ENCODE assay signal across 12 cellular contexts in the genomic region with DNA sequence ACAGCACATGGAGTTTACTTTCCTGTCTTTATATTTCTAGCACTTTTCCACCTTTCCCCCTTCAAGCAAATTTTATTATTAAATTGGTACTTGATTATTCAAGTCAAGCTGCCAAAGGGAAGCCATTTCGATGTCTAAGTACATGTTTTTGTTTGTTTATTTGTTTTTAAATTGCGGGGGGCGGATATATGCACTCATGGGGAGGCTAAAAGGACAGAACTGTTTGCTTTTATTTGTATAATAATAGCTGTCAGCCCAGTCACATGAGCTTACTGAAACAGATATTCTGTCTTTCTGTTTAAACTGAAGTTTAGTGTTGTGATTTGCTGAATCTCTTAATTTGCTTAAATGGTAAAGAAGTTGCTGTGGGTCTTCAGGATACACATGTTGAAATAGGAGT.
"Had no signal": no experiment of that assay in that cellular context is flagged by ENCODE, and none has a peak within 500 bp of the region (broad histone marks: within the 10 kb centered on the region; RNA-seq: fewer than 3 reads in every experiment).

No MANE protein-coding gene starts in this region.

- H3K9me3 Mint-ChIP-seq: activated B cell treated with CpG ODN at 0.5 μM for 24 hours; activated CD4-positive, alpha-beta T cell treated with anti-CD3 and anti-CD28 coated beads, Interleukin-2, amount 10 ng/mL, durations not matched to agents 24 days and 14 days; activated naive CD4-positive, alpha-beta T cell treated with anti-CD3 and anti-CD28 coated beads, Interleukin-2, amount 50 U/mL, for 72 hours; brain; central memory CD8-positive, alpha-beta T cell; stimulated activated naive CD8-positive, alpha-beta T cell treated with anti-CD3 and anti-CD28 coated beads, Interleukin-15, Interleukin-2, amounts not matched to agents 100 ng/mL and 50 ng/mL, for 24 hours had no signal

- H3K4me3 ChIP-seq: gastrocnemius medialis, thoracic aorta had no signal

- H3K9me3 ChIP-seq: gastrocnemius medialis, thoracic aorta had no signal

- H3K4me1 ChIP-seq: gastrocnemius medialis had no signal

- H3K27ac ChIP-seq: gastrocnemius medialis, thoracic aorta had no signal

- H3K27me3 ChIP-seq: gastrocnemius medialis had no signal

- H3K27ac Mint-ChIP-seq: activated B cell treated with CpG ODN at 0.5 μM for 24 hours; activated CD4-positive, alpha-beta T cell treated with anti-CD3 and anti-CD28 coated beads, Interleukin-2, amount 10 ng/mL, durations not matched to agents 24 days and 14 days; stimulated activated naive CD8-positive, alpha-beta T cell treated with anti-CD3 and anti-CD28 coated beads, Interleukin-15, Interleukin-2, amounts not matched to agents 100 ng/mL and 50 ng/mL, for 24 hours had no signal

- DNase-seq: activated B cell treated with CpG ODN at 0.5 μM for 24 hours; activated CD4-positive, alpha-beta T cell treated with anti-CD3 and anti-CD28 coated beads, Interleukin-2, amount 10 ng/mL, durations not matched to agents 24 days and 14 days; amniotic stem cell; cortex of kidney; effector CD8-positive, alpha-beta T cell; gastrocnemius medialis; stimulated activated CD4-positive, alpha-beta T cell treated with anti-CD3 and anti-CD28 coated beads, Interleukin-12 subunit alpha, Interleukin-12 subunit beta, amount 100 ng/mL, for 4 hours had no signal

- H3K4me1 Mint-ChIP-seq: activated B cell treated with CpG ODN at 0.5 μM for 24 hours; central memory CD8-positive, alpha-beta T cell had no signal

- H3K27me3 Mint-ChIP-seq: activated B cell treated with CpG ODN at 0.5 μM for 24 hours; activated CD4-positive, alpha-beta T cell treated with anti-CD3 and anti-CD28 coated beads, Interleukin-2, amount 10 ng/mL, durations not matched to agents 24 days and 14 days; brain; central memory CD8-positive, alpha-beta T cell; stimulated activated naive CD8-positive, alpha-beta T cell treated with anti-CD3 and anti-CD28 coated beads, Interleukin-15, Interleukin-2, amounts not matched to agents 100 ng/mL and 50 ng/mL, for 24 hours had no signal

- H3K4me3 Mint-ChIP-seq: activated B cell treated with CpG ODN at 0.5 μM for 24 hours; activated CD4-positive, alpha-beta T cell treated with anti-CD3 and anti-CD28 coated beads, Interleukin-2, amount 10 ng/mL, durations not matched to agents 24 days and 14 days; brain; central memory CD8-positive, alpha-beta T cell; stimulated activated naive CD8-positive, alpha-beta T cell treated with anti-CD3 and anti-CD28 coated beads, Interleukin-15, Interleukin-2, amounts not matched to agents 100 ng/mL and 50 ng/mL, for 24 hours had no signal
